Comparison of ENCODE assay signal across 38 cellular contexts in genomic region chr4:56691425-56691824, GRCh38.
"Had no signal": no experiment of that assay in that cellular context is flagged by ENCODE, and none has a peak within 500 bp of the region (broad histone marks: within the 10 kb centered on the region; RNA-seq: fewer than 3 reads in every experiment).

No MANE protein-coding gene starts in this region.

- H3K9me3 ChIP-seq: adrenal gland, ascending aorta, body of pancreas, breast epithelium had no signal

- H3K4me1 ChIP-seq: adrenal gland, ascending aorta, body of pancreas, breast epithelium had no signal

- H3K27me3 ChIP-seq: adrenal gland, ascending aorta, body of pancreas, brain microvascular endothelial cell, breast epithelium, cardiac muscle cell had no signal

- H3K27ac ChIP-seq: adrenal gland, ascending aorta, body of pancreas, brain microvascular endothelial cell, breast epithelium, cardiac muscle cell had no signal

- H3K4me3 Mint-ChIP-seq: activated naive CD4-positive, alpha-beta T cell treated with anti-CD3 and anti-CD28 coated beads for 36 hours; activated naive CD4-positive, alpha-beta T cell treated with anti-CD3 and anti-CD28 coated beads, Interleukin-2, amount 10 ng/mL, durations not matched to agents 7 days and 5 days; activated naive CD4-positive, alpha-beta T cell treated with anti-CD3 and anti-CD28 coated beads, Interleukin-2, amount 50 U/mL, for 24 hours; activated naive CD8-positive, alpha-beta T cell; activated naive CD8-positive, alpha-beta T cell treated with anti-CD3 and anti-CD28 coated beads for 36 hours; activated naive CD8-positive, alpha-beta T cell treated with anti-CD3 and anti-CD28 coated beads, Interleukin-2, amount 10 ng/mL, durations not matched to agents 7 days and 5 days; activated naive CD8-positive, alpha-beta T cell treated with anti-CD3 and anti-CD28 coated beads, Interleukin-2, amount 50 U/mL, for 24 hours; activated T-cell treated with anti-CD3 and anti-CD28 coated beads, Interleukin-2, amount 50 U/mL, for 24 hours; activated T-cell treated with anti-CD3 and anti-CD28 coated beads, Interleukin-2, amount 50 U/mL, for 4 hours; activated T-cell treated with anti-CD3 and anti-CD28 coated beads, Interleukin-2, amount 50 U/mL, for 72 hours; activated T-helper 1 cell treated with anti-CD3 and anti-CD28 coated beads, Interleukin-12 subunit alpha, Interleukin-12 subunit beta, Interleukin-2, Interleukin-4 antibody, amounts not matched to agents 30 ng/mL and 10 ng/mL and 1 ng/mL, durations not matched to agents 14 hours and 24 hours and 36 hours; activated T-helper 17 cell treated with anti-CD3 and anti-CD28 coated beads, Interleukin-2, amount 50 U/mL, for 72 hours; brain; central memory CD8-positive, alpha-beta T cell had no signal

- H3K9me3 Mint-ChIP-seq: activated naive CD4-positive, alpha-beta T cell treated with anti-CD3 and anti-CD28 coated beads for 36 hours; activated naive CD4-positive, alpha-beta T cell treated with anti-CD3 and anti-CD28 coated beads, Interleukin-2, amount 10 ng/mL, durations not matched to agents 7 days and 5 days; activated naive CD4-positive, alpha-beta T cell treated with anti-CD3 and anti-CD28 coated beads, Interleukin-2, amount 50 U/mL, for 24 hours; activated naive CD4-positive, alpha-beta T cell treated with anti-CD3 and anti-CD28 coated beads, Interleukin-2, amount 50 U/mL, for 72 hours; activated naive CD8-positive, alpha-beta T cell treated with anti-CD3 and anti-CD28 coated beads for 36 hours; activated naive CD8-positive, alpha-beta T cell treated with anti-CD3 and anti-CD28 coated beads, Interleukin-2, amount 10 ng/mL, durations not matched to agents 7 days and 5 days; activated naive CD8-positive, alpha-beta T cell treated with anti-CD3 and anti-CD28 coated beads, Interleukin-2, amount 50 U/mL, for 24 hours; activated T-cell treated with anti-CD3 and anti-CD28 coated beads, Interleukin-2, amount 50 U/mL, for 24 hours; activated T-cell treated with anti-CD3 and anti-CD28 coated beads, Interleukin-2, amount 50 U/mL, for 4 hours; activated T-cell treated with anti-CD3 and anti-CD28 coated beads, Interleukin-2, amount 50 U/mL, for 72 hours; activated T-helper 1 cell treated with anti-CD3 and anti-CD28 coated beads, Interleukin-12 subunit alpha, Interleukin-12 subunit beta, Interleukin-2, Interleukin-4 antibody, amounts not matched to agents 30 ng/mL and 10 ng/mL and 1 ng/mL, durations not matched to agents 14 hours and 24 hours and 36 hours; activated T-helper 17 cell treated with anti-CD3 and anti-CD28 coated beads, Interleukin-2, amount 50 U/mL, for 72 hours; activated T-helper 2 cell treated with anti-CD3 and anti-CD28 coated beads, Interferon-gamma antibody, Interleukin-2, Interleukin-4, amounts not matched to agents 10 μg/mL and 5 μg/mL and 100 μg/mL, durations not matched to agents 14 hours and 24 hours and 36 hours; central memory CD8-positive, alpha-beta T cell had no signal

- H3K4me1 Mint-ChIP-seq: activated naive CD4-positive, alpha-beta T cell treated with anti-CD3 and anti-CD28 coated beads, Interleukin-2, amount 10 ng/mL, durations not matched to agents 7 days and 5 days; activated naive CD4-positive, alpha-beta T cell treated with anti-CD3 and anti-CD28 coated beads, Interleukin-2, amount 50 U/mL, for 24 hours; activated naive CD8-positive, alpha-beta T cell treated with anti-CD3 and anti-CD28 coated beads for 36 hours; activated naive CD8-positive, alpha-beta T cell treated with anti-CD3 and anti-CD28 coated beads, Interleukin-2, amount 10 ng/mL, durations not matched to agents 7 days and 5 days; activated T-helper 17 cell treated with anti-CD3 and anti-CD28 coated beads, Interleukin-2, amount 50 U/mL, for 72 hours; central memory CD8-positive, alpha-beta T cell had no signal

- H3K36me3 Mint-ChIP-seq: activated naive CD4-positive, alpha-beta T cell treated with anti-CD3 and anti-CD28 coated beads, Interleukin-2, amount 10 ng/mL, durations not matched to agents 7 days and 5 days; activated naive CD4-positive, alpha-beta T cell treated with anti-CD3 and anti-CD28 coated beads, Interleukin-2, amount 50 U/mL, for 24 hours; activated naive CD4-positive, alpha-beta T cell treated with anti-CD3 and anti-CD28 coated beads, Interleukin-2, amount 50 U/mL, for 72 hours; activated naive CD8-positive, alpha-beta T cell; activated naive CD8-positive, alpha-beta T cell treated with anti-CD3 and anti-CD28 coated beads for 36 hours; activated naive CD8-positive, alpha-beta T cell treated with anti-CD3 and anti-CD28 coated beads, Interleukin-2, amount 10 ng/mL, durations not matched to agents 7 days and 5 days; brain had no signal

- ATAC-seq: activated naive CD4-positive, alpha-beta T cell treated with anti-CD3 and anti-CD28 coated beads, Interleukin-2, amount 50 U/mL, for 72 hours; activated naive CD8-positive, alpha-beta T cell treated with anti-CD3 and anti-CD28 coated beads, Interleukin-2, amount 50 U/mL, for 24 hours; activated T-cell treated with anti-CD3 and anti-CD28 coated beads, Interleukin-2, amount 50 U/mL, for 4 hours; activated T-cell treated with anti-CD3 and anti-CD28 coated beads, Interleukin-2, amount 50 U/mL, for 72 hours; activated T-helper 17 cell treated with anti-CD3 and anti-CD28 coated beads, Interleukin-2, amount 50 U/mL, for 72 hours; body of pancreas had no signal

- H3K27ac Mint-ChIP-seq: activated naive CD4-positive, alpha-beta T cell treated with anti-CD3 and anti-CD28 coated beads for 36 hours; activated naive CD4-positive, alpha-beta T cell treated with anti-CD3 and anti-CD28 coated beads, Interleukin-2, amount 10 ng/mL, durations not matched to agents 7 days and 5 days; activated naive CD4-positive, alpha-beta T cell treated with anti-CD3 and anti-CD28 coated beads, Interleukin-2, amount 50 U/mL, for 24 hours; activated naive CD4-positive, alpha-beta T cell treated with anti-CD3 and anti-CD28 coated beads, Interleukin-2, amount 50 U/mL, for 72 hours; activated naive CD8-positive, alpha-beta T cell; activated naive CD8-positive, alpha-beta T cell treated with anti-CD3 and anti-CD28 coated beads for 36 hours; activated naive CD8-positive, alpha-beta T cell treated with anti-CD3 and anti-CD28 coated beads, Interleukin-2, amount 10 ng/mL, durations not matched to agents 7 days and 5 days; activated naive CD8-positive, alpha-beta T cell treated with anti-CD3 and anti-CD28 coated beads, Interleukin-2, amount 50 U/mL, for 24 hours; activated T-cell treated with anti-CD3 and anti-CD28 coated beads, Interleukin-2, amount 50 U/mL, for 24 hours; activated T-cell treated with anti-CD3 and anti-CD28 coated beads, Interleukin-2, amount 50 U/mL, for 72 hours; activated T-helper 1 cell treated with anti-CD3 and anti-CD28 coated beads, Interleukin-12 subunit alpha, Interleukin-12 subunit beta, Interleukin-2, Interleukin-4 antibody, amounts not matched to agents 30 ng/mL and 10 ng/mL and 1 ng/mL, durations not matched to agents 14 hours and 24 hours and 36 hours; activated T-helper 17 cell treated with anti-CD3 and anti-CD28 coated beads, Interleukin-2, amount 50 U/mL, for 72 hours; activated T-helper 2 cell treated with anti-CD3 and anti-CD28 coated beads, Interferon-gamma antibody, Interleukin-2, Interleukin-4, amounts not matched to agents 10 μg/mL and 5 μg/mL and 100 μg/mL, durations not matched to agents 14 hours and 24 hours and 36 hours had no signal

- H3K4me3 ChIP-seq: adrenal gland, ascending aorta, body of pancreas, breast epithelium, cardiac muscle cell had no signal

- DNase-seq: activated effector memory CD4-positive, alpha-beta T cell treated with anti-CD3 and anti-CD28 coated beads, Interleukin-2, amount 50 U/mL, for 16 hours; activated effector memory CD4-positive, alpha-beta T cell treated with Interleukin-2 at 50 U/mL for 16 hours; activated gamma-delta T cell; activated gamma-delta T cell treated with Interleukin-2 at 50 U/mL for 16 hours; activated naive CD4-positive, alpha-beta T cell; activated naive CD4-positive, alpha-beta T cell treated with anti-CD3 and anti-CD28 coated beads for 36 hours; activated naive CD4-positive, alpha-beta T cell treated with anti-CD3 and anti-CD28 coated beads, Interleukin-2, amount 10 ng/mL, durations not matched to agents 7 days and 5 days; activated naive CD4-positive, alpha-beta T cell treated with anti-CD3 and anti-CD28 coated beads, Interleukin-2, amount 50 U/mL, for 16 hours; activated naive CD4-positive, alpha-beta T cell treated with Interleukin-2 at 50 U/mL for 16 hours; activated naive CD8-positive, alpha-beta T cell treated with anti-CD3 and anti-CD28 coated beads for 36 hours; activated naive CD8-positive, alpha-beta T cell treated with anti-CD3 and anti-CD28 coated beads, Interleukin-2, amount 10 ng/mL, durations not matched to agents 7 days and 5 days; activated naive CD8-positive, alpha-beta T cell treated with anti-CD3 and anti-CD28 coated beads, Interleukin-2, amount 50 U/mL, for 24 hours; activated T-cell treated with anti-CD3 and anti-CD28 coated beads, Interleukin-2, amount 50 U/mL, for 1 hour; activated T-cell treated with anti-CD3 and anti-CD28 coated beads, Interleukin-2, amount 50 U/mL, for 24 hours; activated T-cell treated with anti-CD3 and anti-CD28 coated beads, Interleukin-2, amount 50 U/mL, for 4 hours; activated T-cell treated with anti-CD3 and anti-CD28 coated beads, Interleukin-2, amount 50 U/mL, for 48 hours; activated T-cell treated with anti-CD3 and anti-CD28 coated beads, Interleukin-2, amount 50 U/mL, for 72 hours; adrenal gland; amniotic stem cell; amygdala; anterior cingulate cortex; aorta; body of pancreas; brain microvascular endothelial cell; caudate nucleus; central memory CD4-positive, alpha-beta T cell; cerebellar nuclear complex had no signal

- H3K27me3 Mint-ChIP-seq: activated naive CD8-positive, alpha-beta T cell treated with anti-CD3 and anti-CD28 coated beads, Interleukin-2, amount 50 U/mL, for 24 hours; activated T-helper 17 cell treated with anti-CD3 and anti-CD28 coated beads, Interleukin-2, amount 50 U/mL, for 72 hours; brain had no signal

- H3K36me3 ChIP-seq: adrenal gland, ascending aorta, brain microvascular endothelial cell, breast epithelium, cardiac muscle cell had no signal
